8 cellular contexts compared by ENCODE assay signal in genomic region chr7:101953248-101953819, GRCh38.
A peak's percentile ranks its signal among the peaks of the same experiment; 100 is the strongest.
DNase-seq lines count a peak whose midpoint lies in the region; ATAC-seq, FAIRE-seq and TF ChIP-seq lines count a peak whose summit lies in the region.

No MANE protein-coding gene starts in this region.

- ATAC-seq in HG03045 (IDR thresholded peaks at IDR 0.05; ENCODE audit: unreplicated experiment) (peak; percentile 56), K562 (no peak)

- CTCF ChIA-PET in K562 (lab: Yijun Ruan, JAX; ENCODE audit: low intra/inter-chr PET ratio) = no interaction called here

- TF ChIP-seq RAD21 in K562 (CRISPR knock-in tag; conservative IDR thresholded peaks at IDR 0.05 in 1 of 2, IDR thresholded peaks at IDR 0.05 in 1 of 2) = no peak

- H3K79me2 ChIP-seq in K562 (ENCODE audit: control insufficient read depth, insufficient read depth, low read length) = peaks cover 26% of the 10 kb centered on the region

- H4K20me1 ChIP-seq in K562 (replicated peaks; ENCODE audit: control insufficient read depth, insufficient read depth, low read length) = peaks cover under 1% of the 10 kb centered on the region; the same call in 1 of the 2 replicates

- no peak for TF ChIP-seq CTCF in K562 (IDR thresholded peaks at IDR 0.05 in 2 of 3, conservative IDR thresholded peaks at IDR 0.05 in 1 of 3; ENCODE audit: insufficient read depth in 2 of 3, low read depth in 1 of 3, low read length in 3 of 3)

- TF ChIP-seq POLR2A in K562 (conservative IDR thresholded peaks at IDR 0.05) = no peak

- H3K4me1 ChIP-seq in K562 (replicated peaks in 1 of 2; ENCODE audit: control insufficient read depth in 2 of 2, insufficient read depth in 2 of 2, low read length in 2 of 2) = peaks cover 3 to 7% of the 10 kb centered on the region in 2 experiments; a peak in 4 of 5 replicates

- H3K9ac ChIP-seq in K562 (ENCODE audit: insufficient read depth in 1 of 2, low read depth in 2 of 2, low read length in 2 of 2) = no peak overlapping the region

- no peaks in the 10 kb centered on the region for H3K9me1 ChIP-seq in K562 (ENCODE audit: control insufficient read depth, insufficient read depth, low read length)

- in situ Hi-C loops in K562 (cut with MboI) = no loop called here

- DNase-seq in ELR (ENCODE audit: low read depth) (peak; percentile 84), K562 (ENCODE audit: extremely low read depth in 1 of 4, low spot score in 3 of 4) (no peak), occipital lobe (lab: John Stamatoyannopoulos, UW) (peak; percentile 18), DMS53 (lab: John Stamatoyannopoulos, UW) (no peak), NCI-H2196 (lab: John Stamatoyannopoulos, UW; ENCODE audit: unreplicated experiment) (no peak), SKM-1 (lab: John Stamatoyannopoulos, UW; ENCODE audit: unreplicated experiment) (no peak)
- no peak for DNase-seq in NK-92 treated with Interleukin-12 subunit alpha and Interleukin-12 subunit beta, amount 100 ng/mL, for 24 hours (lab: John Stamatoyannopoulos, UW)

- FAIRE-seq in K562 (lab: Jason Lieb, UNC) = no peak

- H3K4me2 ChIP-seq in K562 (ENCODE audit: insufficient read depth, low read length) = no peak overlapping the region

- H3K4me3 ChIP-seq in K562 = no peak overlapping the region

- 87% methylated on average over 14 of the region's 14 CpGs for WGBS in K562 (ENCODE audit: insufficient coverage, low coverage, missing lambda C conversion rate)

- H3K27me3 ChIP-seq in K562 (ENCODE audit: control insufficient read depth in 2 of 2, insufficient read depth in 2 of 2, low read length in 2 of 2) = no peaks in the 10 kb centered on the region

- intact Hi-C loops in K562 (cut with micrococcal nuclease) = no loop called here

- no peak for TF ChIP-seq EP300 in K562 (IDR thresholded peaks at IDR 0.05; ENCODE audit: low read length)

- no peaks in the 10 kb centered on the region for H3K9me3 ChIP-seq in K562 (replicated peaks; ENCODE audit: control insufficient read depth, insufficient read depth, low read depth, low read length)

- no peak overlapping the region for H2AFZ ChIP-seq in K562 (ENCODE audit: low read depth, low read length)

- H3K27ac ChIP-seq in K562 (ENCODE audit: extremely low read depth, low read depth, low read length) = no peak overlapping the region

- POLR2A ChIA-PET in K562 (lab: Yijun Ruan, JAX) = interaction anchor here (0.6 to 1.1 kb wide), 3 partner anchors 11 to 315 kb away, joined by 3 to 5 read pairs (median 3); no protein-coding TSS in a partner anchor

- no peaks in the 10 kb centered on the region; the same call in 2 of the 3 replicates for H3K36me3 ChIP-seq in K562 (ENCODE audit: control insufficient read depth, insufficient read depth, low read length)

- BruUV-seq in K562 (replicated peaks; lab: Mats Ljungman, UMichigan) = no TSS peak

TF ChIP-seq in K562, 482 proteins besides CTCF, POLR2A, EP300 and RAD21:
- TF ChIP-seq MCM3 (IDR thresholded peaks at IDR 0.05) (no peak), ATF3 (IDR thresholded peaks at IDR 0.05) (peak; percentile 6; the same call in 1 of the 2 replicates), ATF3 (CRISPR knock-in tag; conservative IDR thresholded peaks at IDR 0.05) (0 out of 2 replicates have a peak, but pooled peaks have one; percentile 73), NFATC3 (IDR thresholded peaks at IDR 0.05) (0 out of 2 replicates have a peak, but pooled peaks have one; percentile 80), LCOR (CRISPR knock-in tag; IDR thresholded peaks at IDR 0.05) (no peak), CREBBP (IDR thresholded peaks at IDR 0.05; ENCODE audit: low read depth, low read length) (no peak), CBX2 (IDR thresholded peaks at IDR 0.05; ENCODE audit: insufficient read depth, low read length, poor library complexity, severe bottlenecking) (no peak), SMARCA4 (IDR thresholded peaks at IDR 0.05) (0 out of 2 replicates have a peak, but pooled peaks have one; percentile 2), MTA1 (IDR thresholded peaks at IDR 0.05; ENCODE audit: borderline replicate concordance) (no peak)
- TF ChIP-seq, protein P1, sequence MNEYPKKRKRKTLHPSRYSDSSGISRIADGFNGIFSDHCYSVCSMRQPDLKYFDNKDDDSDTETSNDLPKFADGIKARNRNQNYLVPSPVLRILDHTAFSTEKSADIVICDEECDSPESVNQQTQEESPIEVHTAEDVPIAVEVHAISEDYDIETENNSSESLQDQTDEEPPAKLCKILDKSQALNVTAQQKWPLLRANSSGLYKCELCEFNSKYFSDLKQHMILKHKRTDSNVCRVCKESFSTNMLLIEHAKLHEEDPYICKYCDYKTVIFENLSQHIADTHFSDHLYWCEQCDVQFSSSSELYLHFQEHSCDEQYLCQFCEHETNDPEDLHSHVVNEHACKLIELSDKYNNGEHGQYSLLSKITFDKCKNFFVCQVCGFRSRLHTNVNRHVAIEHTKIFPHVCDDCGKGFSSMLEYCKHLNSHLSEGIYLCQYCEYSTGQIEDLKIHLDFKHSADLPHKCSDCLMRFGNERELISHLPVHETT (CRISPR knock-in tag; conservative IDR thresholded peaks at IDR 0.05 in 1 of 2, IDR thresholded peaks at IDR 0.05 in 1 of 2) = no peak
- TF ChIP-seq, protein P2, sequence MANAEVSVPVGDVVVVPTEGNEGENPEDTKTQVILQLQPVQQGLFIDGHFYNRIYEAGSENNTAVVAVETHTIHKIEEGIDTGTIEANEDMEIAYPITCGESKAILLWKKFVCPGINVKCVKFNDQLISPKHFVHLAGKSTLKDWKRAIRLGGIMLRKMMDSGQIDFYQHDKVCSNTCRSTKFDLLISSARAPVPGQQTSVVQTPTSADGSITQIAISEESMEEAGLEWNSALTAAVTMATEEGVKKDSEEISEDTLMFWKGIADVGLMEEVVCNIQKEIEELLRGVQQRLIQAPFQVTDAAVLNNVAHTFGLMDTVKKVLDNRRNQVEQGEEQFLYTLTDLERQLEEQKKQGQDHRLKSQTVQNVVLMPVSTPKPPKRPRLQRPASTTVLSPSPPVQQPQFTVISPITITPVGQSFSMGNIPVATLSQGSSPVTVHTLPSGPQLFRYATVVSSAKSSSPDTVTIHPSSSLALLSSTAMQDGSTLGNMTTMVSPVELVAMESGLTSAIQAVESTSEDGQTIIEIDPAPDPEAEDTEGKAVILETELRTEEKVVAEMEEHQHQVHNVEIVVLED (CRISPR knock-in tag; IDR thresholded peaks at IDR 0.05) = no peak

Comparison
In these comparisons a context has a peak if more than half of its experiments do, and no peak if none do; other contexts are left out.
1. DNase-seq: peak in ELR (single experiment) and occipital lobe (single experiment); none in K562 (0 of 4), DMS53 (single experiment), NK-92 treated with Interleukin-12 subunit alpha and Interleukin-12 subunit beta, amount 100 ng/mL, for 24 hours (single experiment), NCI-H2196 (single experiment) and SKM-1 (single experiment).